ENCODE assay signal across 9 cellular contexts in the genomic region with DNA sequence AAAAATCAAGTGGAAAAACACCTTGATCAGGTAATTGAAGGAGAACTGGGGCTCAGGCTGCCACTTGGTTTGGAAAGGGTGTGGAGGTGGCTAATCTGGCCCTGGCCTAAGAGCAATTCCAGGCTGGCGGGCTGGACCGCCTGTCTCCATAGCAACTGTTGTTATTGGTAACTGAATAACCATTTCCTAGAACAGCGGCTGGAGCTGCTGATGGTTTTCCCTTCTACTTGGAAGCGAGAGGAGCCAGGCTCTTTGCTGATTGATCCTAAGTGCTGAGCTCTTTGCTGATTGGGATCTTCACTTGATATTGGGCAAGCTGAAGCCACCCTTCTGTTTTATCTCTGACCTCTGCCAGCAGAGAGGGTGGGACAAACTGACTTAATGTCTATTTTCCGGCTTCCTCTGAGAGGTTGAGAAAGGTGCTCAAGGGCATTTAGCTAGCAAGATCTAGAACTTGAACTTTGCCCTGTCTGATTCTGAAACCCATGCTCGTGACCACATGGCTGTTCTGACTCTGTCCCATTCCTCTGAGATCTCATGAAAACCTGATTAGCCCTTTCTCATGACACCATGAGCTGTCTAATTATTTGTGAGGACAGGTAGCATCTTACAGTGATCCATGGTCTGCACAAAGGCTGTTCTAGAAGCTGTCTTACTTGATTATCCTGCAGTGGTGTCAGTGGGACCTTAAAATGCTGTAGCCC.
DNase-seq lines count a peak whose midpoint lies in the region; ATAC-seq and TF ChIP-seq lines count a peak whose summit lies in the region.
"Had no signal": no experiment of that assay in that cellular context is flagged by ENCODE, and none has a peak within 500 bp of the region (broad histone marks: within the 10 kb centered on the region; RNA-seq: fewer than 3 reads in every experiment).

No MANE protein-coding gene starts in this region.

- no peaks in the 10 kb centered on the region for H4K20me1 ChIP-seq in SK-N-SH (ENCODE audit: insufficient read depth)

- POLR2A ChIA-PET in HEK293 (lab: Yijun Ruan, JAX), result no interaction called here
- POLR2A ChIA-PET in SK-N-SH (lab: Yijun Ruan, JAX), result no interaction called here

- CTCF ChIA-PET in Calu3 (lab: Charles Lee), result interaction anchor here (1.0 kb wide), 1 partner anchor 15 kb away, joined by 3 read pairs; no protein-coding TSS in a partner anchor
- CTCF ChIA-PET in HEK293 (lab: Yijun Ruan, JAX), result interaction anchor here (1.4 to 1.5 kb wide), 2 partner anchors 15 kb away, joined by 4 to 5 read pairs; no protein-coding TSS in a partner anchor
- CTCF ChIA-PET in SK-N-SH (lab: Yijun Ruan, JAX), result interaction anchor here (1.5 to 2.0 kb wide), 2 partner anchors 16 to 75 kb away, joined by 5 to 8 read pairs; no protein-coding TSS in a partner anchor

- no peak overlapping the region for H3K27ac ChIP-seq in HEK293 (ENCODE audit: extremely low read depth, low read depth, low read length)
- peak overlapping the region in 1 of 2 experiments; percentile 34; a peak in 2 of 4 replicates for H3K27ac ChIP-seq in SK-N-SH (ENCODE audit: low read depth in 2 of 2, low read length in 1 of 2)
- H3K27ac ChIP-seq: pancreas had no signal

- no peaks in the 10 kb centered on the region for H3K4me1 ChIP-seq in HEK293 (ENCODE audit: control insufficient read depth, insufficient read depth, low read length)
- peaks cover 0 to 13% of the 10 kb centered on the region in 2 experiments; a peak in 1 of 4 replicates for H3K4me1 ChIP-seq in SK-N-SH (ENCODE audit: control insufficient read depth in 1 of 2, insufficient read depth in 2 of 2, low read depth in 1 of 2, low read length in 1 of 2)
- H3K4me1 ChIP-seq: pancreas had no signal

- H3K4me3 Mint-ChIP-seq in Calu3 (ENCODE audit: low read depth, unreplicated experiment), result no peak overlapping the region

- no peak overlapping the region for H2AFZ ChIP-seq in SK-N-SH (ENCODE audit: low read depth)

- no peaks in the 10 kb centered on the region for H3F3A ChIP-seq in SK-N-SH (replicated peaks; ENCODE audit: insufficient read depth)

- peaks cover 7% of the 10 kb centered on the region; the same call in 1 of the 2 replicates for H3K27me3 ChIP-seq in SK-N-SH (ENCODE audit: insufficient read depth)

- H3K4me1 Mint-ChIP-seq in Calu3 (ENCODE audit: low read depth, unreplicated experiment), result no peaks in the 10 kb centered on the region

- H3K9me2 ChIP-seq in SK-N-SH, result no peaks in the 10 kb centered on the region

- no peaks in the 10 kb centered on the region for H3K9me3 ChIP-seq in HEK293 (ENCODE audit: control insufficient read depth, insufficient read depth, low read depth, low read length)
- no peaks in the 10 kb centered on the region for H3K9me3 ChIP-seq in SK-N-SH
- H3K9me3 ChIP-seq: pancreas had no signal

- WGBS in SK-N-SH (ENCODE audit: low lambda C conversion rate), result 30% methylated on average over 5 of the region's 6 CpGs

- H3K4me2 ChIP-seq in SK-N-SH, result no peak overlapping the region

- no peak overlapping the region for H3K4me3 ChIP-seq in HEK293 (ENCODE audit: low read depth, low read length)
- H3K4me3 ChIP-seq in SK-N-SH (ENCODE audit: low read depth in 2 of 2, low read length in 1 of 2), result no peak overlapping the region
- H3K4me3 ChIP-seq: pancreas had no signal

- no peaks in the 10 kb centered on the region for H3K36me3 Mint-ChIP-seq in Calu3 (ENCODE audit: insufficient read depth, unreplicated experiment)

- H3K9ac ChIP-seq in SK-N-SH, result no peak overlapping the region

- DNase-seq in Calu3, result peak; percentile 19
- peak; percentile 77 for DNase-seq in SK-N-SH
- peak; percentile 51 for DNase-seq in iris pigment epithelial cell (ENCODE audit: low read depth)
- no peak for DNase-seq in H4 (ENCODE audit: low spot score)
- DNase-seq in GM20000 (ENCODE audit: low spot score), result no peak
- DNase-seq in MV-4-11 (lab: John Stamatoyannopoulos, UW), result no peak

- peaks cover 2% of the 10 kb centered on the region for H3K9me3 Mint-ChIP-seq in Calu3 (ENCODE audit: low read depth, unreplicated experiment)

- H3K36me3 ChIP-seq in HEK293 (ENCODE audit: control insufficient read depth in 2 of 2, insufficient read depth in 1 of 2, low read length in 2 of 2) (no peaks in the 10 kb centered on the region), SK-N-SH (replicated peaks in 1 of 2; ENCODE audit: control insufficient read depth in 1 of 2, insufficient read depth in 2 of 2, low read length in 1 of 2) (no peaks in the 10 kb centered on the region)
- H3K36me3 ChIP-seq: pancreas had no signal

- no peak for TF ChIP-seq EP300 in SK-N-SH (IDR thresholded peaks at IDR 0.05; ENCODE audit: borderline replicate concordance in 1 of 2, low read depth in 1 of 2, low read length in 1 of 2)

- intact Hi-C loops in Calu3 (cut with micrococcal nuclease; ENCODE audit: unreplicated experiment), result no loop called here

- TF ChIP-seq CTCF in Calu3 (IDR thresholded peaks at IDR 0.05; ENCODE audit: unreplicated experiment) (no peak), HEK293 (tag by site-specific recombination; IDR thresholded peaks at IDR 0.05) (no peak), SK-N-SH (IDR thresholded peaks at IDR 0.05) (no peak), GM20000 (IDR thresholded peaks at IDR 0.05; ENCODE audit: extremely low read depth, missing control alignments) (no peak)

- no peak for TF ChIP-seq RAD21 in SK-N-SH (IDR thresholded peaks at IDR 0.05; ENCODE audit: low read length)

- no peak overlapping the region for H3K27ac Mint-ChIP-seq in Calu3 (ENCODE audit: unreplicated experiment)

- no peak for ATAC-seq in HG03460 (IDR thresholded peaks at IDR 0.05; ENCODE audit: unreplicated experiment)

- peaks cover 78% of the 10 kb centered on the region for H3K27me3 Mint-ChIP-seq in Calu3 (ENCODE audit: unreplicated experiment)

- no TSS peak for BruUV-seq in Calu3 (replicated peaks; lab: Mats Ljungman, UMichigan)

- no peaks in the 10 kb centered on the region for H3K79me2 ChIP-seq in SK-N-SH (ENCODE audit: insufficient read depth)

TF ChIP-seq in HEK293, 187 proteins besides CTCF, POLR2A, EP300 and RAD21:
- TF ChIP-seq MYNN (tag by site-specific recombination; IDR thresholded peaks at IDR 0.05; ENCODE audit: borderline replicate concordance), result peak; percentile 62; the same call in 1 of the 2 replicates
- TF ChIP-seq ZNF341 (tag by site-specific recombination; IDR thresholded peaks at IDR 0.05; ENCODE audit: low read depth), result peak; percentile 65
- no peak for TF ChIP-seq ZNF777 (tag by site-specific recombination; IDR thresholded peaks at IDR 0.05; ENCODE audit: borderline replicate concordance)

TF ChIP-seq in SK-N-SH, 30 proteins besides CTCF, POLR2A, EP300 and RAD21:
- TF ChIP-seq MXI1 (IDR thresholded peaks at IDR 0.05; ENCODE audit: low read depth, low read length), result peak; percentile 79; the same call in 1 of the 2 replicates
- no peak for TF ChIP-seq JUND (IDR thresholded peaks at IDR 0.05)
- peak; percentile 70 for TF ChIP-seq RFX5 (IDR thresholded peaks at IDR 0.05; ENCODE audit: low read length)
- no peak for TF ChIP-seq FOXM1 (IDR thresholded peaks at IDR 0.05; ENCODE audit: low read depth)
- TF ChIP-seq TAF1 (IDR thresholded peaks at IDR 0.05; ENCODE audit: borderline replicate concordance, low read depth, low read length), result no peak
- TF ChIP-seq POLR2AphosphoS5 (IDR thresholded peaks at IDR 0.05; ENCODE audit: low read depth, low read length), result no peak

Comparison
In these comparisons a context has a peak if more than half of its experiments do, and no peak if none do; other contexts are left out.
1. DNase-seq: peak in Calu3 (single experiment), SK-N-SH (single experiment) and iris pigment epithelial cell (single experiment); none in H4 (single experiment), GM20000 (single experiment) and MV-4-11 (single experiment).